Comparison of ENCODE assay signal across 1 cellular context in the genomic region with DNA sequence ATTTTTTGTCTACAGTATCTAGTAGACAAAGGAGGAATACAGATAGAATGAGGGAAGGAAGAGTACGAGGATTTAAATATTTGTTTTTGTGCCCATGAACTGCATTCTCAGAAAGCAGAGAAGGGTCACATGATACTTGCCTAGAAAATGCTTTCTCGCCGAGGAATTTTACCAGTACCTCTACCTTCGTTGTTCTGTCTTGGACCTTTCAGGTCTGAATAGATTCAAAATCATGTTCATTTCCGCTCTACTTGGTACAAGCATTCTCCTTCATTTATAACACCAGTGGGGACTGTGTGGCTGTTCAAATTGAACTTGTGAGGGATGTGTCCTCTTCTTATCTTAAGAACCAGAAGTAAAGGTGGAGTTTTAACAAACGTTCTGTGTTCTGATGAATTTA.
TF ChIP-seq lines count a peak whose summit lies in the region.

No MANE protein-coding gene starts in this region.

TF ChIP-seq in H1, 55 proteins besides CTCF, POLR2A, EP300 and RAD21:
- TF ChIP-seq TCF12 (IDR thresholded peaks at IDR 0.05; ENCODE audit: low read depth, low read length) = no peak
- no peak for TF ChIP-seq SP1 (IDR thresholded peaks at IDR 0.05; ENCODE audit: low read depth, low read length)
- no peak for TF ChIP-seq CEBPB (IDR thresholded peaks at IDR 0.05; ENCODE audit: low read depth, low read length)
- no peak for TF ChIP-seq SAP30 (IDR thresholded peaks at IDR 0.05; ENCODE audit: insufficient read depth, insufficient replicate concordance, low read length)
- no peak for TF ChIP-seq BACH1 (IDR thresholded peaks at IDR 0.05; ENCODE audit: low read length)
- no peak for TF ChIP-seq TEAD4 (IDR thresholded peaks at IDR 0.05; ENCODE audit: low read depth, low read length)
- no peak for TF ChIP-seq KDM5A (IDR thresholded peaks at IDR 0.05; ENCODE audit: low read length)
- TF ChIP-seq CHD1 (IDR thresholded peaks at IDR 0.05; ENCODE audit: low read depth, low read length) = no peak
- TF ChIP-seq RXRA (IDR thresholded peaks at IDR 0.05; ENCODE audit: insufficient read depth, low read depth, low read length) = no peak
- TF ChIP-seq TAF7 (optimal IDR thresholded peaks at IDR 0.05; ENCODE audit: borderline replicate concordance, low read depth, low read length) = no peak
- TF ChIP-seq, protein P1, sequence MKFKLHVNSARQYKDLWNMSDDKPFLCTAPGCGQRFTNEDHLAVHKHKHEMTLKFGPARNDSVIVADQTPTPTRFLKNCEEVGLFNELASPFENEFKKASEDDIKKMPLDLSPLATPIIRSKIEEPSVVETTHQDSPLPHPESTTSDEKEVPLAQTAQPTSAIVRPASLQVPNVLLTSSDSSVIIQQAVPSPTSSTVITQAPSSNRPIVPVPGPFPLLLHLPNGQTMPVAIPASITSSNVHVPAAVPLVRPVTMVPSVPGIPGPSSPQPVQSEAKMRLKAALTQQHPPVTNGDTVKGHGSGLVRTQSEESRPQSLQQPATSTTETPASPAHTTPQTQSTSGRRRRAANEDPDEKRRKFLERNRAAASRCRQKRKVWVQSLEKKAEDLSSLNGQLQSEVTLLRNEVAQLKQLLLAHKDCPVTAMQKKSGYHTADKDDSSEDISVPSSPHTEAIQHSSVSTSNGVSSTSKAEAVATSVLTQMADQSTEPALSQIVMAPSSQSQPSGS (IDR thresholded peaks at IDR 0.05; ENCODE audit: low read length) = no peak
- no peak for TF ChIP-seq TBP (IDR thresholded peaks at IDR 0.05; ENCODE audit: low read depth, low read length)
- no peak for TF ChIP-seq HDAC6 (IDR thresholded peaks at IDR 0.05; ENCODE audit: low read depth, low read length)
- TF ChIP-seq, protein P2, sequence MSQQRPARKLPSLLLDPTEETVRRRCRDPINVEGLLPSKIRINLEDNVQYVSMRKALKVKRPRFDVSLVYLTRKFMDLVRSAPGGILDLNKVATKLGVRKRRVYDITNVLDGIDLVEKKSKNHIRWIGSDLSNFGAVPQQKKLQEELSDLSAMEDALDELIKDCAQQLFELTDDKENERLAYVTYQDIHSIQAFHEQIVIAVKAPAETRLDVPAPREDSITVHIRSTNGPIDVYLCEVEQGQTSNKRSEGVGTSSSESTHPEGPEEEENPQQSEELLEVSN (IDR thresholded peaks at IDR 0.05) = no peak
- TF ChIP-seq MAFK (IDR thresholded peaks at IDR 0.05; ENCODE audit: low read depth, low read length) = no peak
- TF ChIP-seq TAF1 (IDR thresholded peaks at IDR 0.05; ENCODE audit: low read depth, low read length) = no peak
- no peak for TF ChIP-seq BRCA1 (IDR thresholded peaks at IDR 0.05; ENCODE audit: low read depth, low read length)
- TF ChIP-seq, protein P3, sequence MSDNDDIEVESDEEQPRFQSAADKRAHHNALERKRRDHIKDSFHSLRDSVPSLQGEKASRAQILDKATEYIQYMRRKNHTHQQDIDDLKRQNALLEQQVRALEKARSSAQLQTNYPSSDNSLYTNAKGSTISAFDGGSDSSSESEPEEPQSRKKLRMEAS (IDR thresholded peaks at IDR 0.05) = no peak
- TF ChIP-seq SUZ12 (IDR thresholded peaks at IDR 0.05; ENCODE audit: low read length) = no peak
- TF ChIP-seq CHD2 (IDR thresholded peaks at IDR 0.05; ENCODE audit: low read length) = no peak
